In the genomic region with DNA sequence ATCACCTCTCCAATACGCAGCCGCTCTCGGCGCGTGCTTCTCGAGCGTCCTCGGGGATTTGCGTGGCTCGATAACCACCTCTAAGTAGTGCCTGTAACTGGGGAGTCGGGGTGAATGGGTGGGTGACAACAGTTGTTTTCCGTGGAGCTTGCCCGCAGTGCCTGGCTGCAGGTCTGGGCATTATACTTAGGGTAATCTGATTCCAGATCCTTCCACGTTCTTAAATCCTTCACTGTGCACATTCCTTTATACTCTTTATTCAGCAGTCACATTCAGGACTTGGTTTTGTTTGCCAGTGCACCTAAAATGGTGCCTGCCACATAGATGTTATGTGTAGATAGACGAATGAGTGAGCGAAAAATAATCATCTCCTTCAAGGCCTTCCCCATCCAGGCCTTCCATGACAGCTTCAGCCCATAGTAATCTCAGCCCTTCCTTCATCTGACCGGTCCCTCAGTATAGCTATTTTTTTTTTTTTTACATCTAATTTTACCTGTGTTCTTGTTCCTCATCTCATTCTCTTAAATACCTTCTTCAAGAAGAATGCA, we compare ENCODE assay signal across 8 cellular contexts. TPM values are rescaled to one million over a fixed set of nuclear protein-coding genes. Genes with fewer than 3 reads are reported as not detected.
DNase-seq lines count a peak whose midpoint lies in the region; ATAC-seq and TF ChIP-seq lines count a peak whose summit lies in the region.

No MANE protein-coding gene starts in this region.

- H3K27me3 Mint-ChIP-seq in mesothelial cell of epicardium (ENCODE audit: low read depth), result no peaks in the 10 kb centered on the region

- H3K4me3 Mint-ChIP-seq in mesothelial cell of epicardium, result peak overlapping the region; percentile 97

- ATAC-seq in sciatic nerve (no peak), GM18873 (IDR thresholded peaks at IDR 0.05; ENCODE audit: low FRiP score, unreplicated experiment) (no peak)

- in situ Hi-C loops in GM13977 (cut with MboI; ENCODE audit: low pct_unique_long_range_greater_than_20kb, low sequenced_read_pairs, unreplicated experiment), result no loop called here

- H3K9ac ChIP-seq in ES-I3 (ENCODE audit: low read depth, low read length), result peak overlapping the region; percentile 76

- H3K36me3 Mint-ChIP-seq in mesothelial cell of epicardium, result peaks cover 15% of the 10 kb centered on the region

- TF ChIP-seq CTCF in cardiac fibroblast (IDR thresholded peaks at IDR 0.05; ENCODE audit: low read depth, low read length), result no peak
- TF ChIP-seq CTCF in mesothelial cell of epicardium (IDR thresholded peaks at IDR 0.05; ENCODE audit: unreplicated experiment), result no peak
- no peak for TF ChIP-seq CTCF in GM13977 (IDR thresholded peaks at IDR 0.05; ENCODE audit: extremely low read depth, insufficient read depth, missing control alignments)

- no peaks in the 10 kb centered on the region for H3K9me3 ChIP-seq in ES-I3 (ENCODE audit: control insufficient read depth, insufficient read depth, low read length)
- H3K9me3 ChIP-seq in KOPT-K1 (ENCODE audit: insufficient read depth, low read length, poor library complexity, severe bottlenecking), result no peaks in the 10 kb centered on the region

- peaks cover 5% of the 10 kb centered on the region; the same call in 1 of the 2 replicates for H3K4me1 ChIP-seq in ES-I3 (ENCODE audit: insufficient read depth, low read length)

- H3K4me1 Mint-ChIP-seq in mesothelial cell of epicardium, result peaks cover 22% of the 10 kb centered on the region

- peak overlapping the region; percentile 95 to 98 for H3K4me3 ChIP-seq in cardiac fibroblast (replicated peaks in 1 of 2; ENCODE audit: low read depth in 2 of 2, low read length in 2 of 2)

- H3K36me3 ChIP-seq in ES-I3 (ENCODE audit: insufficient read depth, low read length) (peaks cover 15% of the 10 kb centered on the region), KOPT-K1 (ENCODE audit: insufficient read depth, low read length) (peaks cover 58% of the 10 kb centered on the region)

- H3K9me3 Mint-ChIP-seq in mesothelial cell of epicardium, result no peaks in the 10 kb centered on the region

- DNase-seq in cardiac fibroblast (ENCODE audit: low read depth in 2 of 2) (peak in 1 of 2 donors; percentile 40), mesothelial cell of epicardium (ENCODE audit: low spot score in 2 of 2, unreplicated experiment in 2 of 2) (no peak), GM13977 (ENCODE audit: low spot score) (no peak), sciatic nerve (ENCODE audit: low spot score) (no peak), globus pallidus (ENCODE audit: low spot score) (no peak)

- H3K27ac ChIP-seq in KOPT-K1 (ENCODE audit: low read depth, low read length, poor library complexity, severe bottlenecking), result peak overlapping the region; percentile 86

- intact Hi-C loops in sciatic nerve (cut with DNase I), result no loop called here

- H3K27ac Mint-ChIP-seq in mesothelial cell of epicardium, result peak overlapping the region; percentile 98

RNA-seq across cellular contexts. Expression of a gene that starts 0.6 kb away (rescaled TPM):
- total RNA-seq in mesothelial cell of epicardium, result 58.7 to 61.7 TPM (median 60.5 TPM) in 3 replicates
- total RNA-seq in sciatic nerve, result 46.3 TPM

RNA-seq across cellular contexts. Expression of a gene that starts 54.5 kb away (rescaled TPM):
- total RNA-seq in mesothelial cell of epicardium, result 298 to 307 TPM (median 302 TPM) in 3 replicates
- total RNA-seq in sciatic nerve, result 167 TPM
